Comparison of ENCODE assay signal across 13 cellular contexts in the genomic region with DNA sequence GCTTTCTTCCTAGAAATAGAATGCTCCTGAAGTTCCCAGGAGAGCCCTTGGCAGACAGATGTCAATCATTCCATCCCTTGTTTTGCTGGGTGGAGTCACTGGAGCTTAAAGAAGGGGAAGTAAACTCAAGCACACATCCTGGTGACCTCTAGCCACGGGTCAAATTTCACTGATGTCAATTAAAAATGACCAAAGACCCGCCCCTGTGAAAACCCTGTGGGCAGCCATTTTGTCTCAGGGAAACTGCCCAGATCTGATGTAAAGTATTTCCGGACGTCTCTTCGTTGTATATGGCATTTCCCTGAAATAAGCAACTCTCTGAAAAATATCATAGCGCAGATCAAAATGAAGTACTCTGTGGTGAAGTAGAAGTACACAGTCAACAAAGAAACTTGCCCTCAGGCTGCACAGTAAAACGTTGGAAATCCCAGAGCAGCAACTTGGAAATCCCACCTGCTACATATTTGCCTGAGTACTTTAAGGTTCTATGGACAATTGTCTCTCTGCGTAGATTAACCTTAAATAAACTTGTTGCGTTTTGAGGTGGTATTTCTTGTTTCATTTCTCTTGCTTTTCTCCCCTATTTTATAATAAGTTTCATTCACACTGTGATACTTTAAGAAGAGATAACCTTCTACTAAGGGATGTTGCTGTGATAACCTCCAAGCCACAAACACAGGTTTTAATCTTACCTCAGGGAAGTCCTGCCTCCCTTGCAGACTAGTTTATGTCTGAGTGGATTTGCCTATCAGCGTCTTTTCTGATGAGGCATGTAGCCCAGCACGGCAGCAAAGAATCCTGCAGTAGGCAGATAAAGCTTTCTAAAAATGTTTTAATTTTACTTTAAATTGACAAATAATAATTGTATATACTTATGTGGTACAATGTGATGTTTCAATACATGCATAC.
DNase-seq lines count a peak whose midpoint lies in the region; ATAC-seq and TF ChIP-seq lines count a peak whose summit lies in the region.
"Had no signal": no experiment of that assay in that cellular context is flagged by ENCODE, and none has a peak within 500 bp of the region (broad histone marks: within the 10 kb centered on the region; RNA-seq: fewer than 3 reads in every experiment).

No MANE protein-coding gene starts in this region.

- no peaks in the 10 kb centered on the region for H3K9me2 ChIP-seq in OCI-LY1 (ENCODE audit: low read depth, low read length)

- H3K9ac ChIP-seq in OCI-LY1 (ENCODE audit: low read length) = peak overlapping the region; percentile 52

- H3K79me2 ChIP-seq in OCI-LY1 (ENCODE audit: insufficient read depth, low read length) = no peaks in the 10 kb centered on the region

- H3K27me3 Mint-ChIP-seq in stimulated activated naive CD8-positive, alpha-beta T cell treated with anti-CD3 and anti-CD28 coated beads, Interleukin-15, amount 100 ng/mL, for 72 hours = peaks cover 23% of the 10 kb centered on the region

- peak; percentile 40 for ATAC-seq in HG02884 (IDR thresholded peaks at IDR 0.05; ENCODE audit: unreplicated experiment)
- peak; percentile 26 for ATAC-seq in stimulated activated naive CD8-positive, alpha-beta T cell treated with anti-CD3 and anti-CD28 coated beads, Interleukin-15, amount 100 ng/mL, for 72 hours
- ATAC-seq: A549 had no signal

- peak overlapping the region; percentile 94 for H3K27ac ChIP-seq in OCI-LY1 (ENCODE audit: low read depth, low read length, poor library complexity, severe bottlenecking)
- H3K27ac ChIP-seq in esophagus squamous epithelium = no peak overlapping the region
- H3K27ac ChIP-seq: A549, tibial artery had no signal

- H2AFZ ChIP-seq in OCI-LY1 (ENCODE audit: low read length) = peak overlapping the region; percentile 77

- H3K9me3 Mint-ChIP-seq in stimulated activated naive CD8-positive, alpha-beta T cell treated with anti-CD3 and anti-CD28 coated beads, Interleukin-15, amount 100 ng/mL, for 72 hours = peaks cover 0 to 9% of the 10 kb centered on the region in 2 donors

- no peaks in the 10 kb centered on the region for H4K20me1 ChIP-seq in OCI-LY1 (ENCODE audit: insufficient read depth, low read length)

- H3K36me3 ChIP-seq in OCI-LY1 (ENCODE audit: insufficient read depth, low read length) (no peaks in the 10 kb centered on the region), esophagus squamous epithelium (no peaks in the 10 kb centered on the region)
- H3K36me3 ChIP-seq: tibial artery had no signal

- no peaks in the 10 kb centered on the region for H3K9me3 ChIP-seq in OCI-LY1 (ENCODE audit: low read length)
- no peaks in the 10 kb centered on the region for H3K9me3 ChIP-seq in esophagus squamous epithelium
- H3K9me3 ChIP-seq: A549, tibial artery had no signal

- H3K4me1 ChIP-seq in OCI-LY1 (ENCODE audit: insufficient read depth, low read length, severe bottlenecking) = peaks cover 76% of the 10 kb centered on the region
- H3K4me1 ChIP-seq in esophagus squamous epithelium = no peaks in the 10 kb centered on the region
- H3K4me1 ChIP-seq: A549, tibial artery had no signal

- intact Hi-C loops in esophagus squamous epithelium (cut with DNase I) = no loop called here

- H3K4me2 ChIP-seq in OCI-LY1 (ENCODE audit: low read length) = peak overlapping the region; percentile 73
- H3K4me2 ChIP-seq: A549 had no signal

- WGBS in esophagus squamous epithelium, 2 donors = 58 to 69% methylated on average over 11 of the region's 11 CpGs

- H3K4me3 Mint-ChIP-seq in stimulated activated naive CD8-positive, alpha-beta T cell treated with anti-CD3 and anti-CD28 coated beads, Interleukin-15, amount 100 ng/mL, for 72 hours = no peak overlapping the region

- TF ChIP-seq CTCF in OCI-LY1 (IDR thresholded peaks at IDR 0.05; ENCODE audit: low read length) = no peak
- no peak for TF ChIP-seq CTCF in esophagus squamous epithelium (IDR thresholded peaks at IDR 0.05)

- peak overlapping the region in 1 of 2 donors; percentile 43 for H3K27ac Mint-ChIP-seq in stimulated activated naive CD8-positive, alpha-beta T cell treated with anti-CD3 and anti-CD28 coated beads, Interleukin-15, amount 100 ng/mL, for 72 hours

- H3K4me3 ChIP-seq in OCI-LY1 (ENCODE audit: low read depth, low read length, poor library complexity, severe bottlenecking) = peak overlapping the region; percentile 50
- no peak overlapping the region for H3K4me3 ChIP-seq in esophagus squamous epithelium
- H3K4me3 ChIP-seq: A549, skin epidermis, tibial artery had no signal

- no peak for TF ChIP-seq POLR2A in esophagus squamous epithelium (IDR thresholded peaks at IDR 0.05)

- DNase-seq in NCI-H748 (lab: John Stamatoyannopoulos, UW; ENCODE audit: unreplicated experiment) = peak; percentile 19
- DNase-seq in NCI-H748 treated with DMSO at 0.1 percent for 48 hours (lab: John Stamatoyannopoulos, UW) = no peak
- no peak for DNase-seq in stimulated activated naive CD8-positive, alpha-beta T cell treated with anti-CD3 and anti-CD28 coated beads, Interleukin-15, amount 100 ng/mL, for 72 hours
- DNase-seq in NOMO-1 treated with DMSO at 0.1 percent for 48 hours (lab: John Stamatoyannopoulos, UW; ENCODE audit: unreplicated experiment) = no peak
- DNase-seq in esophagus squamous epithelium (lab: John Stamatoyannopoulos, UW) = no peak
- no peak for DNase-seq in medulla oblongata (ENCODE audit: extremely low spot score)
- DNase-seq: central memory CD4-positive, alpha-beta T cell; NCI-H2107; tibial artery had no signal

- H3K27me3 ChIP-seq in OCI-LY1 (ENCODE audit: insufficient read depth, low read length) (no peaks in the 10 kb centered on the region), esophagus squamous epithelium (no peaks in the 10 kb centered on the region)
- H3K27me3 ChIP-seq: tibial artery had no signal

- H3F3A ChIP-seq in OCI-LY1 (ENCODE audit: insufficient read depth, low read length) = no peaks in the 10 kb centered on the region

- no peaks in the 10 kb centered on the region for H3K4me1 Mint-ChIP-seq in stimulated activated naive CD8-positive, alpha-beta T cell treated with anti-CD3 and anti-CD28 coated beads, Interleukin-15, amount 100 ng/mL, for 72 hours
